In genomic region chr6:35727935-35728662, GRCh38 we compare ENCODE assay signal across 8 cellular contexts. TPM values are rescaled to one million over a fixed set of nuclear protein-coding genes. Genes with fewer than 3 reads are reported as not detected.
DNase-seq lines count a peak whose midpoint lies in the region; ATAC-seq and TF ChIP-seq lines count a peak whose summit lies in the region.

No MANE protein-coding gene starts in this region.

- peak overlapping the region; percentile 92 for H3K27ac ChIP-seq in CD4-positive, alpha-beta memory T cell (ENCODE audit: low read depth, low read length)
- H3K27ac ChIP-seq in IMR-90 (ENCODE audit: insufficient read depth, low read length) (peak overlapping the region; percentile 82), muscle layer of duodenum (ENCODE audit: low read length) (peak overlapping the region; percentile 98)

- peak overlapping the region; percentile 69; the same call in 1 of the 3 replicates for H2BK15ac ChIP-seq in IMR-90 (ENCODE audit: low read depth, low read length)

- peak overlapping the region; percentile 46; the same call in 1 of the 2 replicates for H3K56ac ChIP-seq in IMR-90 (ENCODE audit: extremely low read depth, insufficient read depth, low read length)

- no peaks in the 10 kb centered on the region for H3K36me3 ChIP-seq in CD4-positive, alpha-beta memory T cell (ENCODE audit: insufficient read depth, low read length)
- H3K36me3 ChIP-seq in IMR-90 (ENCODE audit: control insufficient read depth, insufficient read depth, low read length), result no peaks in the 10 kb centered on the region
- H3K36me3 ChIP-seq in muscle layer of duodenum (ENCODE audit: control insufficient read depth in 1 of 2, insufficient read depth in 2 of 2, low read length in 2 of 2), result no peaks in the 10 kb centered on the region

- H4K8ac ChIP-seq in IMR-90 (ENCODE audit: low read depth in 2 of 2, low read length in 2 of 2), result peak overlapping the region; percentile 78 to 88

- peak overlapping the region; percentile 26 for H2BK5ac ChIP-seq in IMR-90 (ENCODE audit: low read depth, low read length, poor library complexity, severe bottlenecking)

- H2BK120ac ChIP-seq in IMR-90 (ENCODE audit: low read depth, low read length), result peak overlapping the region; percentile 74

- no peaks in the 10 kb centered on the region for H3K9me3 ChIP-seq in CD4-positive, alpha-beta memory T cell (ENCODE audit: control insufficient read depth in 1 of 2, low read length in 2 of 2)
- H3K9me3 ChIP-seq in IMR-90 (ENCODE audit: control insufficient read depth, insufficient read depth, low read length), result no peaks in the 10 kb centered on the region
- H3K9me3 ChIP-seq in muscle layer of duodenum (ENCODE audit: control insufficient read depth in 1 of 2, low read length in 2 of 2), result no peaks in the 10 kb centered on the region

- peak overlapping the region; percentile 87 to 100 (median 96) for H3K27ac Mint-ChIP-seq in CD4-positive, alpha-beta memory T cell

- TF ChIP-seq CTCF in GM20000 (IDR thresholded peaks at IDR 0.05; ENCODE audit: extremely low read depth, missing control alignments), result no peak
- TF ChIP-seq CTCF in IMR-90 (conservative IDR thresholded peaks at IDR 0.05; ENCODE audit: low read depth, low read length), result no peak

- CTCF ChIA-PET in CD4-positive, alpha-beta memory T cell (lab: Charles Lee; ENCODE audit: partially characterized antibody), result interaction anchor here (0.6 to 17.0 kb wide), 15 partner anchors 9 to 143 kb away, joined by 3 to 360 read pairs (median 4); partner anchors contain the start of gene ARMC12
- CTCF ChIA-PET in IMR-90 (lab: Yijun Ruan, JAX), result no interaction called here

- H3K9ac ChIP-seq in IMR-90 (ENCODE audit: low read depth, low read length), result peak overlapping the region; percentile 71

- in situ Hi-C loops in IMR-90 (cut with MboI; ENCODE audit: low sequenced_read_pairs), result loop anchor here (5.0 to 25.0 kb wide), 2 partner anchors 36 to 416 kb away; no protein-coding TSS in a partner anchor

- WGBS in IMR-90 (ENCODE audit: extremely low coverage in 2 of 2, insufficient read length in 1 of 2), 2 experiments, result 0% methylated on average over 5 of the region's 57 CpGs; no CpG with 5 or more reads in 1 of the 2 experiments

- H3K79me1 ChIP-seq in IMR-90 (ENCODE audit: low read depth in 1 of 2, low read length in 2 of 2), result no peaks in the 10 kb centered on the region

- H3K27me3 Mint-ChIP-seq in CD4-positive, alpha-beta memory T cell, result no peaks in the 10 kb centered on the region

- peak overlapping the region; percentile 38 for H4K5ac ChIP-seq in IMR-90 (ENCODE audit: low read depth, low read length)

- peak overlapping the region; percentile 91 for H3K4me2 ChIP-seq in IMR-90 (ENCODE audit: low read depth, low read length)

- H3K4me1 Mint-ChIP-seq in CD4-positive, alpha-beta memory T cell, result peaks cover 61 to 99% (median 83%) of the 10 kb centered on the region in 4 donors

- peak overlapping the region; percentile 97 for H2AFZ ChIP-seq in IMR-90 (replicated peaks; ENCODE audit: low read length, poor library complexity)

- peak overlapping the region; percentile 92 for H2AK9ac ChIP-seq in IMR-90 (replicated peaks; ENCODE audit: low read depth, low read length, poor library complexity)

- H4K91ac ChIP-seq in IMR-90 (ENCODE audit: insufficient read depth, low read depth, low read length), result peak overlapping the region; percentile 91

- peak; percentile 71 for ATAC-seq in IMR-90 (ENCODE audit: low read depth)
- ATAC-seq in esophagus mucosa, result peak; percentile 71

- peak overlapping the region; percentile 88 for H3K14ac ChIP-seq in IMR-90 (replicated peaks; ENCODE audit: low read depth, low read length)

- peak overlapping the region; percentile 31 to 67 for H3K4me3 ChIP-seq in CD4-positive, alpha-beta memory T cell (ENCODE audit: low read length in 2 of 2)
- H3K4me3 ChIP-seq in IMR-90 (ENCODE audit: insufficient read depth, low read depth, low read length) (peak overlapping the region; percentile 53), muscle layer of duodenum (ENCODE audit: low read depth in 1 of 2, low read length in 2 of 2) (peak overlapping the region; percentile 61 to 63)

- H3K4me1 ChIP-seq in CD4-positive, alpha-beta memory T cell (ENCODE audit: insufficient read depth, low read length), result peaks cover 89% of the 10 kb centered on the region
- peaks cover 16% of the 10 kb centered on the region for H3K4me1 ChIP-seq in IMR-90 (ENCODE audit: control insufficient read depth, insufficient read depth, low read length)
- H3K4me1 ChIP-seq in muscle layer of duodenum (ENCODE audit: control insufficient read depth in 1 of 2, insufficient read depth in 2 of 2, low read length in 2 of 2), result peaks cover 50 to 59% of the 10 kb centered on the region in 2 donors

- peaks cover 0 to 5% of the 10 kb centered on the region in 2 donors for H3K36me3 Mint-ChIP-seq in CD4-positive, alpha-beta memory T cell

- peaks cover 12% of the 10 kb centered on the region for H3K9me1 ChIP-seq in IMR-90 (ENCODE audit: insufficient read depth, low read length)

- H3K23ac ChIP-seq in IMR-90 (ENCODE audit: low read depth, low read length), result peak overlapping the region; percentile 76

- H3K18ac ChIP-seq in IMR-90 (ENCODE audit: low read depth, low read length), result peak overlapping the region; percentile 63

- BruUV-seq in IMR-90 (replicated peaks; lab: Mats Ljungman, UMichigan), result no TSS peak

- peak; percentile 92 to 95 (median 93) for DNase-seq in CD4-positive, alpha-beta memory T cell
- DNase-seq in GM20000 (ENCODE audit: low spot score), result peak; percentile 90
- DNase-seq in IMR-90, result peak; percentile 94
- peak; percentile 86 to 90 for DNase-seq in activated T-cell treated with anti-CD3 and anti-CD28 coated beads, Interleukin-2, amount 50 U/mL, for 48 hours
- peak; percentile 66 to 72 for DNase-seq in stimulated activated CD8-positive, alpha-beta memory T cell treated with anti-CD3 and anti-CD28 coated beads, Interleukin-7, amount 100 ng/mL, for 1 hour (ENCODE audit: low read depth in 2 of 2)

- peaks cover 0 to 1% (median 0%) of the 10 kb centered on the region in 8 donors for H3K9me3 Mint-ChIP-seq in CD4-positive, alpha-beta memory T cell

- no peaks in the 10 kb centered on the region for H4K20me1 ChIP-seq in IMR-90 (ENCODE audit: insufficient read depth, low read length)

- no peaks in the 10 kb centered on the region for H3K27me3 ChIP-seq in CD4-positive, alpha-beta memory T cell (ENCODE audit: insufficient read depth, low read length)
- H3K27me3 ChIP-seq in IMR-90 (ENCODE audit: control insufficient read depth, insufficient read depth, low read length) (no peaks in the 10 kb centered on the region), muscle layer of duodenum (ENCODE audit: low read depth, low read length) (no peaks in the 10 kb centered on the region)

- H3K4me3 Mint-ChIP-seq in CD4-positive, alpha-beta memory T cell, result peak overlapping the region; percentile 80 to 96 (median 88)

- dilution Hi-C loops in IMR-90 (cut with HindIII; ENCODE audit: low sequenced_read_pairs, unreplicated experiment), result no loop called here

- H2BK20ac ChIP-seq in IMR-90 (ENCODE audit: low read depth, low read length), result peak overlapping the region; percentile 51

- H3K4ac ChIP-seq in IMR-90 (ENCODE audit: low read depth, low read length), result peak overlapping the region; percentile 75

- peak overlapping the region; percentile 90 for H2AK5ac ChIP-seq in IMR-90 (ENCODE audit: low read depth, low read length)

- no peak; the same call in 1 of the 2 replicates for TF ChIP-seq POLR2A in IMR-90 (IDR thresholded peaks at IDR 0.05; ENCODE audit: low read depth, low read length)

- POLR2A ChIA-PET in CD4-positive, alpha-beta memory T cell (lab: Charles Lee; ENCODE audit: partially characterized antibody), result interaction anchor here (0.9 to 10.7 kb wide), 24 partner anchors 8 to 428 kb away, joined by 3 to 151 read pairs (median 7); partner anchors contain the start of genes ARMC12, FKBP5 and RPL10A
- POLR2A ChIA-PET in IMR-90 (lab: Charles Lee; ENCODE audit: unreplicated experiment), result no interaction called here

- no peak for TF ChIP-seq RAD21 in IMR-90 (IDR thresholded peaks at IDR 0.05; ENCODE audit: low read length)

- intact Hi-C loops in CD4-positive, alpha-beta memory T cell (cut with micrococcal nuclease), result loop anchor here (1.0 to 2.0 kb wide), 3 partner anchors 40 to 425 kb away; partner anchors contain the start of gene FKBP5
- intact Hi-C loops in IMR-90 (cut with micrococcal nuclease), result no loop called here

RNA-seq across cellular contexts. Expression of gene ARMC12, which starts 8.7 kb away (rescaled TPM):
- total RNA-seq in CD4-positive, alpha-beta memory T cell, result 1 to 10 TPM in 1 of 2 experiments, under 1 TPM in 1; 0.69 to 1.3 TPM
- polyA plus RNA-seq in CD4-positive, alpha-beta memory T cell, result under 1 TPM in 1 of 2 donors, not detected in 1; 0.28 TPM
- 0.18 and 0.28 TPM in 2 replicates for total RNA-seq in IMR-90 (2012; rRNA removed)
- polyA plus RNA-seq in IMR-90 (2012; rRNA removed), result 0.56 and 0.74 TPM in 2 replicates
- 0.16 and 0.30 TPM in 2 replicates for polyA plus RNA-seq in IMR-90 (2012; cell fraction: cytosol; rRNA removed)
- 6.9 and 8.4 TPM in 2 replicates for polyA plus RNA-seq in IMR-90 (2012; cell fraction: nucleus; rRNA removed; ENCODE audit: low replicate concordance)
- 1.2 TPM for polyA plus RNA-seq in PFSK-1 (2012; ENCODE audit: insufficient read length, low read depth)
- not detected for total RNA-seq in esophagus mucosa

RNA-seq across cellular contexts. Expression of gene FKBP5, which starts 39.4 kb away (rescaled TPM):
- 10 to 100 TPM; 72.9 to 74.2 TPM for total RNA-seq in CD4-positive, alpha-beta memory T cell
- polyA plus RNA-seq in CD4-positive, alpha-beta memory T cell, result 100 to 1,000 TPM in 1 of 2 donors, 10 to 100 TPM in 1; 94.2 to 233 TPM
- total RNA-seq in IMR-90 (2012; rRNA removed), result 7.0 and 10.0 TPM in 2 replicates
- polyA plus RNA-seq in IMR-90 (2012; rRNA removed), result 5.6 and 6.8 TPM in 2 replicates
- 1.2 and 2.7 TPM in 2 replicates for polyA plus RNA-seq in IMR-90 (2012; cell fraction: cytosol; rRNA removed)
- 0.62 and 3.4 TPM in 2 replicates for polyA plus RNA-seq in IMR-90 (2012; cell fraction: nucleus; rRNA removed; ENCODE audit: low replicate concordance)
- 19.6 TPM for polyA plus RNA-seq in PFSK-1 (2012; ENCODE audit: insufficient read length, low read depth)
- total RNA-seq in esophagus mucosa, result 65.5 TPM

RNA-seq across cellular contexts. Expression of gene CLPSL2, which starts 48.3 kb away (rescaled TPM):
- total RNA-seq in CD4-positive, alpha-beta memory T cell, result not detected
- not detected for polyA plus RNA-seq in CD4-positive, alpha-beta memory T cell
- not detected in 2 replicates for total RNA-seq in IMR-90 (2012; rRNA removed)
- polyA plus RNA-seq in IMR-90 (2012; rRNA removed), result not detected in 2 replicates
- polyA plus RNA-seq in IMR-90 (2012; cell fraction: cytosol; rRNA removed), result 0.76 TPM in 1 of 2 replicates, not detected in the other
- not detected in 2 replicates for polyA plus RNA-seq in IMR-90 (2012; cell fraction: nucleus; rRNA removed; ENCODE audit: low replicate concordance)
- not detected for polyA plus RNA-seq in PFSK-1 (2012; ENCODE audit: insufficient read length, low read depth)
- not detected for total RNA-seq in esophagus mucosa

RNA-seq across cellular contexts. Expression of gene CLPSL1, which starts 52.7 kb away (rescaled TPM):
- total RNA-seq in CD4-positive, alpha-beta memory T cell, result not detected
- not detected for polyA plus RNA-seq in CD4-positive, alpha-beta memory T cell
- total RNA-seq in IMR-90 (2012; rRNA removed) (not detected in 2 replicates), esophagus mucosa (not detected)
- not detected in 2 replicates for polyA plus RNA-seq in IMR-90 (2012; rRNA removed)
- not detected in 2 replicates for polyA plus RNA-seq in IMR-90 (2012; cell fraction: cytosol; rRNA removed)
- polyA plus RNA-seq in IMR-90 (2012; cell fraction: nucleus; rRNA removed; ENCODE audit: low replicate concordance), result not detected in 2 replicates
- not detected for polyA plus RNA-seq in PFSK-1 (2012; ENCODE audit: insufficient read length, low read depth)

Comparison
In these comparisons a context has a peak if more than half of its experiments do, and no peak if none do; other contexts are left out.
1. Peak in every context shown above with its lines: DNase-seq, ATAC-seq, H3K4me3 ChIP-seq and H3K27ac ChIP-seq.